Comparison of ENCODE assay signal across 9 cellular contexts in the genomic region with DNA sequence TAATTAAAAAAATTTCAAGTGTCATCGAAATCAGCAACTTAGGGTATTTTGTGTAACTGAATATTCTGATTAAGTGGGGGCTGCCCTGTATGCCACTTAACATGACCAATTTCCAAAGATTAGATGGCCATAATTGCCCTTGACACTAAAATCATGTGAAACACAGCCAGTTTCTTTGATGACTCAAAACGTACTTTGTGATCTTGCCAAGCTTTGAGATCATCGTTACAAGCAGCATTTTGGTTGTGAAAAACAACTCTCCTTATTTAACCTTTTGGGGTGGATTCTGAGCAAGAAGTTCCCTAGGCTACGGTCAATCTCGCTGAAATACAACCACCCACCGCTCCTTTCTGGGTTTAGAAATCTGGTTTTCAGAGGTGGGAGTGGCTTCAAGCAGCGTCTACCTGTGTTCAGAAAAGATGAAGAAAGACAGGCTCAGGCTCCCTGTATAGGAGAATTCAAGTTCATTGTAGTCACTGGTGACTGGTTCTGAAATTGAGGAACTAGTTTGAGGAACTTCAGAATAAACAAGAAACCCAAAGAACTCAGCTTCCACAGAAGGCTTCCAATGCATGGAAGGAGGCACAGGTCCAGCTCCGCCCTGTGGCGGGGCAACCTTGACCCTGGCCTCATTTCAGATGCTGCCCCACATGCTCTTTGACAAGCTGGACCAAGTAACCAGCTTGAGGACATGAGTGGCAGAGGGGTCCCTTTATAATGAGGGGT. TPM values are rescaled to one million over a fixed set of nuclear protein-coding genes. Genes with fewer than 3 reads are reported as not detected.
A peak's percentile ranks its signal among the peaks of the same experiment; 100 is the strongest.
DNase-seq lines count a peak whose midpoint lies in the region; ATAC-seq lines count a peak whose summit lies in the region.
"Had no signal": no experiment of that assay in that cellular context is flagged by ENCODE, and none has a peak within 500 bp of the region (broad histone marks: within the 10 kb centered on the region; RNA-seq: fewer than 3 reads in every experiment).

No MANE protein-coding gene starts in this region.

- H3K4me1 Mint-ChIP-seq in activated naive CD4-positive, alpha-beta T cell treated with anti-CD3 and anti-CD28 coated beads, Interleukin-2, amount 50 U/mL, for 24 hours, result peaks cover 81% of the 10 kb centered on the region

- peak; percentile 18 for ATAC-seq in left ventricle myocardium superior

- H3K9me3 Mint-ChIP-seq in activated naive CD4-positive, alpha-beta T cell treated with anti-CD3 and anti-CD28 coated beads, Interleukin-2, amount 50 U/mL, for 24 hours, result no peaks in the 10 kb centered on the region

- DNase-seq in activated CD8-positive, alpha-beta memory T cell treated with anti-CD3 and anti-CD28 coated beads for 24 hours, result peak; percentile 71
- no peak for DNase-seq in activated CD8-positive, alpha-beta memory T cell treated with anti-CD3 and anti-CD28 coated beads, Interleukin-2, amount 50 U/mL, for 4 hours
- DNase-seq in NCI-H1694 (lab: John Stamatoyannopoulos, UW) (peak; percentile 14), left ventricle myocardium superior (peak; percentile 58), COR-L47 (lab: John Stamatoyannopoulos, UW) (no peak), iPS-NIHi11 (ENCODE audit: low spot score) (no peak)
- peak; percentile 55 for DNase-seq in stimulated activated CD4-positive, alpha-beta T cell treated with anti-CD3 and anti-CD28 coated beads, Interleukin-2, amount 100 ng/mL, for 4 hours (ENCODE audit: low read depth)

- H3K4me3 Mint-ChIP-seq in activated naive CD4-positive, alpha-beta T cell treated with anti-CD3 and anti-CD28 coated beads, Interleukin-2, amount 50 U/mL, for 24 hours, result peak overlapping the region; percentile 63

- H3K27me3 Mint-ChIP-seq in activated naive CD4-positive, alpha-beta T cell treated with anti-CD3 and anti-CD28 coated beads, Interleukin-2, amount 50 U/mL, for 24 hours, result no peaks in the 10 kb centered on the region

- intact Hi-C loops in left ventricle myocardium superior (cut with micrococcal nuclease), result no loop called here

- H3K27ac Mint-ChIP-seq in activated naive CD4-positive, alpha-beta T cell treated with anti-CD3 and anti-CD28 coated beads, Interleukin-2, amount 50 U/mL, for 24 hours, result peak overlapping the region; percentile 92

- peaks cover 11% of the 10 kb centered on the region for H3K36me3 Mint-ChIP-seq in activated naive CD4-positive, alpha-beta T cell treated with anti-CD3 and anti-CD28 coated beads, Interleukin-2, amount 50 U/mL, for 24 hours

RNA-seq across cellular contexts. Expression of gene MAP3K14, which starts 9.4 kb away (rescaled TPM):
- total RNA-seq in left ventricle myocardium superior, result 16.6 TPM

RNA-seq across cellular contexts. Expression of gene SPATA32, which starts 45.6 kb away (rescaled TPM):
- total RNA-seq in left ventricle myocardium superior, result not detected
- total RNA-seq: subcutaneous adipose tissue had no signal

Comparison
In these comparisons a context has a peak if more than half of its experiments do, and no peak if none do; other contexts are left out.
1. DNase-seq: peak in activated CD8-positive, alpha-beta memory T cell treated with anti-CD3 and anti-CD28 coated beads for 24 hours (single experiment), NCI-H1694 (single experiment), left ventricle myocardium superior (single experiment) and stimulated activated CD4-positive, alpha-beta T cell treated with anti-CD3 and anti-CD28 coated beads, Interleukin-2, amount 100 ng/mL, for 4 hours (single experiment); none in activated CD8-positive, alpha-beta memory T cell treated with anti-CD3 and anti-CD28 coated beads, Interleukin-2, amount 50 U/mL, for 4 hours (single experiment), COR-L47 (single experiment) and iPS-NIHi11 (single experiment).